ENCODE assay signal across 14 cellular contexts in genomic region chr15:64476550-64476949, GRCh38. TPM values are rescaled to one million over a fixed set of nuclear protein-coding genes. Genes with fewer than 3 reads are reported as not detected.
DNase-seq lines count a peak whose midpoint lies in the region; ATAC-seq and TF ChIP-seq lines count a peak whose summit lies in the region.
"Had no signal": no experiment of that assay in that cellular context is flagged by ENCODE, and none has a peak within 500 bp of the region (broad histone marks: within the 10 kb centered on the region; RNA-seq: fewer than 3 reads in every experiment).

No MANE protein-coding gene starts in this region.

- TF ChIP-seq POLR2A in GM18505 (IDR thresholded peaks at IDR 0.05; ENCODE audit: borderline replicate concordance, extremely low read depth, insufficient read depth, insufficient read length) = no peak
- no peak for TF ChIP-seq POLR2A in heart left ventricle (IDR thresholded peaks at IDR 0.05)

- no peaks in the 10 kb centered on the region for H3K9me3 ChIP-seq in heart left ventricle
- H3K9me3 ChIP-seq: testis had no signal

- no peak overlapping the region for H2BK5ac ChIP-seq in mesendoderm (ENCODE audit: low read length)

- peaks cover 36% of the 10 kb centered on the region for H3K4me1 Mint-ChIP-seq in CD14-positive monocyte
- H3K4me1 Mint-ChIP-seq in activated naive CD8-positive, alpha-beta T cell treated with anti-CD3 and anti-CD28 coated beads for 36 hours = peaks cover 36% of the 10 kb centered on the region

- no peak overlapping the region for H3K56ac ChIP-seq in mesendoderm (ENCODE audit: low read length)

- no peak overlapping the region for H4K5ac ChIP-seq in mesendoderm (ENCODE audit: low read length)

- TF ChIP-seq CTCF in CD14-positive monocyte (IDR thresholded peaks at IDR 0.05) (no peak), GM10248 (IDR thresholded peaks at IDR 0.05; ENCODE audit: control extremely low read depth, extremely low read depth, low read depth, missing control alignments) (no peak), heart left ventricle (IDR thresholded peaks at IDR 0.05) (no peak)

- no CpG with 5 or more reads among the region's 1 CpG for WGBS in mesendoderm (ENCODE audit: extremely low coverage, insufficient coverage, low lambda C conversion rate)
- 88 to 97% (median 95%) methylated on average over 1 of the region's 1 CpG for WGBS in heart left ventricle, 4 donors

- no peak overlapping the region for H3K23ac ChIP-seq in mesendoderm (ENCODE audit: low read length)

- H2AK5ac ChIP-seq in mesendoderm (ENCODE audit: low read length) = no peak overlapping the region

- ATAC-seq in GM21528 (IDR thresholded peaks at IDR 0.05; ENCODE audit: low FRiP score, unreplicated experiment) (no peak), GM18505 (IDR thresholded peaks at IDR 0.05; ENCODE audit: unreplicated experiment) (no peak), heart left ventricle (no peak)
- ATAC-seq: right cardiac atrium had no signal

- no peaks in the 10 kb centered on the region for H3K36me3 ChIP-seq in mesendoderm (ENCODE audit: control insufficient read depth, insufficient read depth, low read length)
- peaks cover 0 to 4% (median 0%) of the 10 kb centered on the region in 9 donors for H3K36me3 ChIP-seq in heart left ventricle

- H3K27me3 Mint-ChIP-seq in CD14-positive monocyte (ENCODE audit: low read depth in 3 of 3) = peaks cover 0 to 2% (median 0%) of the 10 kb centered on the region in 3 donors
- H3K27me3 Mint-ChIP-seq in activated naive CD8-positive, alpha-beta T cell treated with anti-CD3 and anti-CD28 coated beads for 36 hours = no peaks in the 10 kb centered on the region

- no peak overlapping the region for H4K8ac ChIP-seq in mesendoderm (ENCODE audit: low read depth, low read length)

- H3K27ac ChIP-seq in mesendoderm (ENCODE audit: low read depth, low read length) (no peak overlapping the region), heart left ventricle (no peak overlapping the region)
- H3K27ac ChIP-seq: GM23248, testis had no signal

- H3K9me3 Mint-ChIP-seq in CD14-positive monocyte = peaks cover 0 to 2% (median 0%) of the 10 kb centered on the region in 7 donors
- H3K9me3 Mint-ChIP-seq in activated naive CD8-positive, alpha-beta T cell treated with anti-CD3 and anti-CD28 coated beads for 36 hours = no peaks in the 10 kb centered on the region

- H2BK120ac ChIP-seq in mesendoderm (ENCODE audit: low read depth, low read length) = no peak overlapping the region

- H3K79me1 ChIP-seq in mesendoderm (ENCODE audit: low read length) = peaks cover 7% of the 10 kb centered on the region

- intact Hi-C loops in CD14-positive monocyte (cut with micrococcal nuclease) (no loop called here), heart left ventricle (cut with DNase I) (no loop called here)

- H3K4me3 ChIP-seq in mesendoderm (ENCODE audit: low read length) (no peak overlapping the region), heart left ventricle (no peak overlapping the region)
- H3K4me3 ChIP-seq: GM23248, testis had no signal

- H3K27ac Mint-ChIP-seq in CD14-positive monocyte = peak overlapping the region in 6 of 7 donors; percentile 5 to 78 (median 42)
- peak overlapping the region; percentile 6 for H3K27ac Mint-ChIP-seq in activated naive CD8-positive, alpha-beta T cell treated with anti-CD3 and anti-CD28 coated beads for 36 hours

- no peaks in the 10 kb centered on the region for H3K27me3 ChIP-seq in mesendoderm (ENCODE audit: insufficient read depth, low read length, poor library complexity)
- no peaks in the 10 kb centered on the region for H3K27me3 ChIP-seq in heart left ventricle
- H3K27me3 ChIP-seq: testis had no signal

- no peak overlapping the region for H3K4me2 ChIP-seq in mesendoderm (ENCODE audit: low read length)

- no peak overlapping the region for H3K9ac ChIP-seq in mesendoderm (ENCODE audit: low read length)
- H3K9ac ChIP-seq: GM23248 had no signal

- H3K4me3 Mint-ChIP-seq in CD14-positive monocyte = no peak overlapping the region
- no peak overlapping the region for H3K4me3 Mint-ChIP-seq in activated naive CD8-positive, alpha-beta T cell treated with anti-CD3 and anti-CD28 coated beads for 36 hours

- H3K4ac ChIP-seq in mesendoderm (ENCODE audit: low read depth, low read length) = no peak overlapping the region

- POLR2A ChIA-PET in GM10248 (lab: Yijun Ruan, JAX) = no interaction called here

- H3K18ac ChIP-seq in mesendoderm (ENCODE audit: low read length) = no peak overlapping the region

- no peaks in the 10 kb centered on the region for H3K4me1 ChIP-seq in mesendoderm (ENCODE audit: control insufficient read depth, low read depth, low read length)
- H3K4me1 ChIP-seq in heart left ventricle = peaks cover 0 to 27% (median 0%) of the 10 kb centered on the region in 12 donors
- H3K4me1 ChIP-seq: testis had no signal

- no peak overlapping the region for H2BK15ac ChIP-seq in mesendoderm (replicated peaks; ENCODE audit: low read depth)

- CTCF ChIA-PET in GM10248 (lab: Yijun Ruan, JAX) = interaction anchor here (0.9 to 2.1 kb wide), 5 partner anchors 9 to 35 kb away, joined by 3 to 9 read pairs (median 4); no protein-coding TSS in a partner anchor

- peaks cover 15 to 35% of the 10 kb centered on the region in 2 donors for H3K36me3 Mint-ChIP-seq in CD14-positive monocyte
- H3K36me3 Mint-ChIP-seq in activated naive CD8-positive, alpha-beta T cell treated with anti-CD3 and anti-CD28 coated beads for 36 hours = peaks cover 20% of the 10 kb centered on the region

- DNase-seq in CD14-positive monocyte (ENCODE audit: low spot score) (no peak), GM10248 (ENCODE audit: extremely low spot score) (peak; percentile 32), mesendoderm (peak; percentile 16), NCI-H446 treated with DMSO at 0.1 percent for 48 hours (lab: John Stamatoyannopoulos, UW) (no peak), heart left ventricle (no peak)
- no peak for DNase-seq in activated naive CD8-positive, alpha-beta T cell treated with anti-CD3 and anti-CD28 coated beads for 36 hours
- DNase-seq: activated gamma-delta T cell treated with Interleukin-2 at 50 U/mL for 16 hours, foreskin fibroblast, GM23248, NCI-H446, right cardiac atrium, testis had no signal

- H3K79me2 ChIP-seq in mesendoderm (ENCODE audit: control insufficient read depth, insufficient read depth, low read length) = peaks cover 12% of the 10 kb centered on the region

RNA-seq across cellular contexts. Expression of gene ZNF609, which starts 16.2 kb away (rescaled TPM):
- polyA plus RNA-seq in CD14-positive monocyte = 1 to 10 TPM; 1.3 to 1.7 TPM
- 10 to 100 TPM; 32.4 to 35.3 TPM for total RNA-seq in activated naive CD8-positive, alpha-beta T cell treated with anti-CD3 and anti-CD28 coated beads for 36 hours
- polyA plus RNA-seq in mesendoderm (2013, experiment 1 of 2) = 22.4 TPM
- polyA plus RNA-seq in mesendoderm (2013, experiment 2 of 2) = 23.3 TPM
- total RNA-seq in heart left ventricle = 10 to 100 TPM; 12.2 to 24.5 (median 17.2) TPM
- polyA plus RNA-seq in heart left ventricle = 10 to 100 TPM in 1 of 2 donors, 1 to 10 TPM in 1; 5.8 to 13.4 TPM

Comparison
In these comparisons a context has a peak if more than half of its experiments do, and no peak if none do; other contexts are left out.
1. DNase-seq: peak in GM10248 (single experiment) and mesendoderm (single experiment); none in CD14-positive monocyte (single experiment), activated naive CD8-positive, alpha-beta T cell treated with anti-CD3 and anti-CD28 coated beads for 36 hours (single experiment), NCI-H446 treated with DMSO at 0.1 percent for 48 hours (single experiment) and heart left ventricle (0 of 5).